In genomic region chr11:45942381-45942780, GRCh38 we compare ENCODE assay signal across 25 cellular contexts. TPM values are rescaled to one million over a fixed set of nuclear protein-coding genes. Genes with fewer than 3 reads are reported as not detected.
DNase-seq lines count a peak whose midpoint lies in the region; ATAC-seq, FAIRE-seq and TF ChIP-seq lines count a peak whose summit lies in the region.
"Had no signal": no experiment of that assay in that cellular context is flagged by ENCODE, and none has a peak within 500 bp of the region (broad histone marks: within the 10 kb centered on the region; RNA-seq: fewer than 3 reads in every experiment).

No MANE protein-coding gene starts in this region.

- H3K79me2 ChIP-seq in Karpas-422 (ENCODE audit: low read length): no peaks in the 10 kb centered on the region

- peaks cover 23% of the 10 kb centered on the region for H3K4me1 ChIP-seq in Karpas-422 (ENCODE audit: low read length)
- H3K4me1 ChIP-seq in kidney (ENCODE audit: control insufficient read depth in 1 of 2, insufficient read depth in 1 of 2, low read depth in 1 of 2, low read length in 2 of 2): peaks cover 6% of the 10 kb centered on the region in 2 donors
- H3K4me1 ChIP-seq: A549 had no signal

- TF ChIP-seq CTCF in activated B cell treated with CpG ODN at 0.5 μM for 24 hours (IDR thresholded peaks at IDR 0.05) (no peak), kidney (IDR thresholded peaks at IDR 0.05; ENCODE audit: borderline replicate concordance, extremely low read depth, insufficient read depth) (no peak)

- intact Hi-C loops in activated B cell treated with CpG ODN at 0.5 μM for 24 hours (cut with micrococcal nuclease): no loop called here
- intact Hi-C loops in kidney (cut with DNase I): no loop called here

- no peaks in the 10 kb centered on the region for H3K9me3 Mint-ChIP-seq in activated B cell treated with CpG ODN at 0.5 μM for 24 hours
- H3K9me3 Mint-ChIP-seq: CD8-positive, alpha-beta memory T cell had no signal

- H3K4me3 Mint-ChIP-seq in activated B cell treated with CpG ODN at 0.5 μM for 24 hours: no peak overlapping the region
- H3K4me3 Mint-ChIP-seq: CD8-positive, alpha-beta memory T cell had no signal

- no peak overlapping the region for H3K9ac ChIP-seq in Karpas-422 (ENCODE audit: low read length)
- H3K9ac ChIP-seq in kidney (ENCODE audit: low read length in 2 of 2): no peak overlapping the region

- peaks cover 37% of the 10 kb centered on the region for H3K4me1 Mint-ChIP-seq in activated B cell treated with CpG ODN at 0.5 μM for 24 hours
- H3K4me1 Mint-ChIP-seq: CD8-positive, alpha-beta memory T cell had no signal

- ATAC-seq in activated B cell treated with CpG ODN at 0.5 μM for 24 hours (ENCODE audit: low read depth) (no peak), GM19467 (IDR thresholded peaks at IDR 0.05; ENCODE audit: unreplicated experiment) (no peak)
- ATAC-seq: A549, HepG2, Panc1 had no signal

- H3K4me3 ChIP-seq in Karpas-422 (ENCODE audit: low read length) (no peak overlapping the region), kidney (ENCODE audit: low read length in 2 of 2) (no peak overlapping the region)
- H3K4me3 ChIP-seq: A549 had no signal

- no peak for DNase-seq in Karpas-422
- DNase-seq in activated B cell treated with CpG ODN at 0.5 μM for 24 hours: no peak
- no peak for DNase-seq in kidney
- DNase-seq in renal cortical epithelial cell (ENCODE audit: low read depth): peak; percentile 83
- DNase-seq in cerebellar nuclear complex (lab: John Stamatoyannopoulos, UW): no peak
- DNase-seq in UCSD-AML1 (lab: John Stamatoyannopoulos, UW; ENCODE audit: unreplicated experiment): no peak
- no peak for DNase-seq in NCI-H2081 (lab: John Stamatoyannopoulos, UW)
- DNase-seq: CD8-positive, alpha-beta memory T cell; DND-41; Kasumi-1; NCI-H1105; NCI-H1436 treated with DMSO at 0.1 percent for 48 hours; NCI-H187 treated with DMSO at 0.1 percent for 48 hours; NCI-H2107; NCI-H524 treated with DMSO at 0.1 percent for 48 hours; NCI-H774; SHP77 treated with DMSO at 0.1 percent for 48 hours had no signal

- H2AFZ ChIP-seq in Karpas-422 (ENCODE audit: low read length): no peak overlapping the region

- no peaks in the 10 kb centered on the region for H3K27me3 ChIP-seq in Karpas-422 (ENCODE audit: low read length)

- no peak overlapping the region for H3K4me2 ChIP-seq in Karpas-422 (ENCODE audit: low read depth, low read length, poor library complexity, severe bottlenecking)
- H3K4me2 ChIP-seq: A549 had no signal

- FAIRE-seq in kidney (lab: Jason Lieb, UNC): peak; percentile 30
- FAIRE-seq: A549, GM12892, H54, HepG2 had no signal

- H3K9me3 ChIP-seq in Karpas-422 (ENCODE audit: low read length) (no peaks in the 10 kb centered on the region), kidney (ENCODE audit: control insufficient read depth in 1 of 2, low read length in 2 of 2) (no peaks in the 10 kb centered on the region)
- H3K9me3 ChIP-seq: A549 had no signal

- CTCF ChIA-PET in activated B cell treated with CpG ODN at 0.5 μM for 24 hours (lab: Charles Lee): interaction anchor here (1.5 to 1.9 kb wide), 2 partner anchors 12 to 23 kb away, joined by 4 to 9 read pairs; no protein-coding TSS in a partner anchor

- POLR2A ChIA-PET in activated B cell treated with CpG ODN at 0.5 μM for 24 hours (lab: Charles Lee): interaction anchor here (1.0 to 1.7 kb wide), 2 partner anchors 9 to 12 kb away, joined by 3 to 9 read pairs; no protein-coding TSS in a partner anchor

- no peaks in the 10 kb centered on the region for H4K20me1 ChIP-seq in Karpas-422 (ENCODE audit: insufficient read depth, low read depth, low read length)

- H3K36me3 ChIP-seq in Karpas-422 (ENCODE audit: insufficient read depth, low read length) (peaks cover 21% of the 10 kb centered on the region; the same call in 1 of the 2 replicates), kidney (ENCODE audit: control insufficient read depth in 1 of 2, insufficient read depth in 2 of 2, low read length in 2 of 2) (peaks cover 10 to 13% of the 10 kb centered on the region in 2 donors)

- H3K27ac ChIP-seq in Karpas-422 (ENCODE audit: low read length): peak overlapping the region; percentile 20; the same call in 1 of the 2 replicates
- no peak overlapping the region for H3K27ac ChIP-seq in kidney (ENCODE audit: low read depth in 2 of 2, low read length in 2 of 2)
- H3K27ac ChIP-seq: A549, C4-2B had no signal

- H3K9me2 ChIP-seq in Karpas-422 (replicated peaks; ENCODE audit: insufficient read depth, low read length): no peaks in the 10 kb centered on the region

- no peaks in the 10 kb centered on the region for H3K27me3 Mint-ChIP-seq in activated B cell treated with CpG ODN at 0.5 μM for 24 hours
- H3K27me3 Mint-ChIP-seq: CD8-positive, alpha-beta memory T cell had no signal

- H3K36me3 Mint-ChIP-seq in activated B cell treated with CpG ODN at 0.5 μM for 24 hours (ENCODE audit: low read depth): peaks cover 46% of the 10 kb centered on the region

- peak overlapping the region; percentile 13 for H3K27ac Mint-ChIP-seq in activated B cell treated with CpG ODN at 0.5 μM for 24 hours

RNA-seq across cellular contexts. Expression of gene LARGE2, which starts 19.9 kb away (rescaled TPM):
- 9.5 and 10.8 TPM in 2 replicates for total RNA-seq in Karpas-422 (2014; rRNA removed; shearing (Covaris generic); ENCODE audit: low replicate concordance)
- total RNA-seq in activated B cell treated with CpG ODN at 0.5 μM for 24 hours: 47.4 and 59.7 TPM in 2 replicates
- total RNA-seq in kidney: 13.1 TPM
- polyA plus RNA-seq in kidney (ENCODE audit: insufficient read depth, low read depth, low replicate concordance): 29.8 TPM
- 0.40 and 1.2 TPM in 2 replicates for total RNA-seq in renal cortical epithelial cell
- total RNA-seq: HT1080 had no signal

RNA-seq across cellular contexts. Expression of gene PEX16, which starts 24.7 kb away (rescaled TPM):
- total RNA-seq in Karpas-422 (2014; rRNA removed; shearing (Covaris generic); ENCODE audit: low replicate concordance): 83.3 and 89.3 TPM in 2 replicates
- total RNA-seq in activated B cell treated with CpG ODN at 0.5 μM for 24 hours (72.0 and 77.7 TPM in 2 replicates), kidney (38.4 TPM), renal cortical epithelial cell (19.5 and 28.7 TPM in 2 replicates)
- polyA plus RNA-seq in kidney (ENCODE audit: insufficient read depth, low read depth, low replicate concordance): 46.0 TPM

RNA-seq across cellular contexts. Expression of gene FREY1, which starts 35.3 kb away (rescaled TPM):
- total RNA-seq in Karpas-422 (2014; rRNA removed; shearing (Covaris generic); ENCODE audit: low replicate concordance): 2.3 and 3.9 TPM in 2 replicates
- total RNA-seq in activated B cell treated with CpG ODN at 0.5 μM for 24 hours (3.9 and 4.6 TPM in 2 replicates), kidney (1.0 TPM), renal cortical epithelial cell (0.70 TPM in 1 of 2 replicates, not detected in the other)
- 0.99 TPM for polyA plus RNA-seq in kidney (ENCODE audit: insufficient read depth, low read depth, low replicate concordance)

RNA-seq across cellular contexts. Expression of gene MAPK8IP1, which starts 56.9 kb away (rescaled TPM):
- total RNA-seq in Karpas-422 (2014; rRNA removed; shearing (Covaris generic); ENCODE audit: low replicate concordance): 0.83 TPM in 1 of 2 replicates, not detected in the other
- total RNA-seq in activated B cell treated with CpG ODN at 0.5 μM for 24 hours: 1.9 and 3.4 TPM in 2 replicates
- 15.7 TPM for total RNA-seq in kidney
- 24.8 TPM for polyA plus RNA-seq in kidney (ENCODE audit: insufficient read depth, low read depth, low replicate concordance)
- 1.4 and 8.7 TPM in 2 replicates for total RNA-seq in renal cortical epithelial cell
